Comparison of ENCODE assay signal across 1 cellular context in the genomic region with DNA sequence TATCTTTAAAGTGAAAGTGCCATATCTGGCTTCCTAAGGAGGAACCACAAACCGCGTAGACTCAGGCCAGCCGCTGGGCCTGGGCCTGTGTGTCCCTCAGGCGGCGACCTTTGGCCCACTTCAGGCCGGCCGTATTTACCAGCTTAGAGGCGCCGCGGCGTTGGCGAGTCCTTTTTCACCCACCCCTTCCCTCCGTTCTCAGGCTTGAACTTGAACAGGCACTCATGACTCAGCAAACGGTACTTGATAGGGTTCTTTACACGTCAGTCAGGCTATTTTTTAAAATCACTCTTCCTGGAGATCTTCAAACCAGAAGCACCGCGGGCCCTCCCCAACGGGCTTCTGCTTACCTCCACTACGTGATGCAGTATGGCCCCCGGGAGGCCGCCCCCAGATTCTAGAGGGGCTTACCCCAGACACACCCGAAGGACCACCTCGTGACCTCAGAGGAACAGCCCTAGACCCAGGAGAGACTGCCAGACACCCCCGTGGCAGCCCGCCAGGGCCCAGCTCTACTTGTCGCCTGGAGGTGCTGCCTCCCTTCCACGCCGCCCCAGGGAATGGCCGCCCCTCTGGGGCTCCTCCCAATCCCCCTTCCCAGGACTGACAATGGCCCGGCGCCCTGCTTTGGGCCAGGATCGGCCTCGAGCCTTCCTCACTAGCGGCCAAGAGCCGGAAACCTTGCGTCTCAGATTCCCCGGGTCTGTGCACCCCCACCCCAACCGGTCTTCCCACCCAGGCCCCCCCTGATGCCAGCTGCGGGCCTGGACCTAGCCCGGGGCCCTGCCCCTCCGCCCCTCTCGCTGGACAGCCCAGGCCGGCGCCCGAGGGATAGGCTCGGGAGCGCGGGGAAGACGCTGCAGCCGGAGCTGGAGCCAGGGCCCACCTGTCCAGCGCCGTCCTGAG.
TF ChIP-seq lines count a peak whose summit lies in the region.

No MANE protein-coding gene starts in this region.

TF ChIP-seq in HepG2, 621 proteins besides CTCF, POLR2A, EP300 and RAD21 (continued from another document and continues in another):
- 0 out of 2 replicates have a peak, but pooled peaks have one; percentile 61 for TF ChIP-seq DZIP1 (CRISPR knock-in tag; IDR thresholded peaks at IDR 0.05)
- TF ChIP-seq GZF1 (CRISPR knock-in tag; IDR thresholded peaks at IDR 0.05) = peak; percentile 100
- TF ChIP-seq NCOA5 (CRISPR knock-in tag; IDR thresholded peaks at IDR 0.05) = no peak
- no peak for TF ChIP-seq ZBTB43 (CRISPR knock-in tag; conservative IDR thresholded peaks at IDR 0.05)
- no peak for TF ChIP-seq SRSF4 (IDR thresholded peaks at IDR 0.05; ENCODE audit: low read depth, low read length, poor library complexity, severe bottlenecking)
- TF ChIP-seq ZNF296 (CRISPR knock-in tag; conservative IDR thresholded peaks at IDR 0.05) = no peak
- TF ChIP-seq PHB2 (IDR thresholded peaks at IDR 0.05; ENCODE audit: partially characterized antibody) = no peak
- TF ChIP-seq RFX3 (CRISPR knock-in tag; IDR thresholded peaks at IDR 0.05) = no peak
- no peak for TF ChIP-seq SRSF9 (IDR thresholded peaks at IDR 0.05; ENCODE audit: borderline replicate concordance, insufficient read depth, low read depth, low read length, poor library complexity, severe bottlenecking)
- TF ChIP-seq SNAPC2 (CRISPR knock-in tag; IDR thresholded peaks at IDR 0.05) = no peak
- no peak for TF ChIP-seq ZNF20 (CRISPR knock-in tag; IDR thresholded peaks at IDR 0.05)
- peak; percentile 75 for TF ChIP-seq SALL1 (CRISPR knock-in tag; IDR thresholded peaks at IDR 0.05)
- 0 out of 2 replicates have a peak, but pooled peaks have one; percentile 39 for TF ChIP-seq FOXC1 (CRISPR knock-in tag; IDR thresholded peaks at IDR 0.05; ENCODE audit: borderline replicate concordance)
- peak; percentile 26; the same call in 1 of the 2 replicates for TF ChIP-seq MIER2 (CRISPR knock-in tag; IDR thresholded peaks at IDR 0.05)
- no peak for TF ChIP-seq ZNF484 (CRISPR knock-in tag; IDR thresholded peaks at IDR 0.05; ENCODE audit: borderline replicate concordance, low read depth)
- peak; percentile 49; the same call in 1 of the 2 replicates for TF ChIP-seq ZBTB7B (CRISPR knock-in tag; IDR thresholded peaks at IDR 0.05)
- TF ChIP-seq CBX5 (CRISPR knock-in tag; IDR thresholded peaks at IDR 0.05; ENCODE audit: borderline replicate concordance) = peak; percentile 57; the same call in 1 of the 2 replicates
- TF ChIP-seq ZGPAT (CRISPR knock-in tag; IDR thresholded peaks at IDR 0.05) = peak; percentile 62; the same call in 1 of the 2 replicates
- TF ChIP-seq HOXA9 (CRISPR knock-in tag; IDR thresholded peaks at IDR 0.05; ENCODE audit: borderline replicate concordance) = no peak
- TF ChIP-seq ZNF747 (CRISPR knock-in tag; IDR thresholded peaks at IDR 0.05; ENCODE audit: borderline replicate concordance) = no peak
- peak; percentile 45; the same call in 1 of the 2 replicates for TF ChIP-seq MEIS2 (CRISPR knock-in tag; IDR thresholded peaks at IDR 0.05)
- TF ChIP-seq, protein P1, sequence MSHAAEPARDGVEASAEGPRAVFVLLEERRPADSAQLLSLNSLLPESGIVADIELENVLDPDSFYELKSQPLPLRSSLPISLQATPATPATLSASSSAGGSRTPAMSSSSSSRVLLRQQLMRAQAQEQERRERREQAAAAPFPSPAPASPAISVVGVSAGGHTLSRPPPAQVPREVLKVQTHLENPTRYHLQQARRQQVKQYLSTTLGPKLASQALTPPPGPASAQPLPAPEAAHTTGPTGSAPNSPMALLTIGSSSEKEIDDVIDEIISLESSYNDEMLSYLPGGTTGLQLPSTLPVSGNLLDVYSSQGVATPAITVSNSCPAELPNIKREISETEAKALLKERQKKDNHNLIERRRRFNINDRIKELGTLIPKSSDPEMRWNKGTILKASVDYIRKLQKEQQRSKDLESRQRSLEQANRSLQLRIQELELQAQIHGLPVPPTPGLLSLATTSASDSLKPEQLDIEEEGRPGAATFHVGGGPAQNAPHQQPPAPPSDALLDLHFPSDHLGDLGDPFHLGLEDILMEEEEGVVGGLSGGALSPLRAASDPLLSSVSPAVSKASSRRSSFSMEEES (CRISPR knock-in tag; IDR thresholded peaks at IDR 0.05) = 0 out of 2 replicates have a peak, but pooled peaks have one; percentile 22
- TF ChIP-seq, protein P2, sequence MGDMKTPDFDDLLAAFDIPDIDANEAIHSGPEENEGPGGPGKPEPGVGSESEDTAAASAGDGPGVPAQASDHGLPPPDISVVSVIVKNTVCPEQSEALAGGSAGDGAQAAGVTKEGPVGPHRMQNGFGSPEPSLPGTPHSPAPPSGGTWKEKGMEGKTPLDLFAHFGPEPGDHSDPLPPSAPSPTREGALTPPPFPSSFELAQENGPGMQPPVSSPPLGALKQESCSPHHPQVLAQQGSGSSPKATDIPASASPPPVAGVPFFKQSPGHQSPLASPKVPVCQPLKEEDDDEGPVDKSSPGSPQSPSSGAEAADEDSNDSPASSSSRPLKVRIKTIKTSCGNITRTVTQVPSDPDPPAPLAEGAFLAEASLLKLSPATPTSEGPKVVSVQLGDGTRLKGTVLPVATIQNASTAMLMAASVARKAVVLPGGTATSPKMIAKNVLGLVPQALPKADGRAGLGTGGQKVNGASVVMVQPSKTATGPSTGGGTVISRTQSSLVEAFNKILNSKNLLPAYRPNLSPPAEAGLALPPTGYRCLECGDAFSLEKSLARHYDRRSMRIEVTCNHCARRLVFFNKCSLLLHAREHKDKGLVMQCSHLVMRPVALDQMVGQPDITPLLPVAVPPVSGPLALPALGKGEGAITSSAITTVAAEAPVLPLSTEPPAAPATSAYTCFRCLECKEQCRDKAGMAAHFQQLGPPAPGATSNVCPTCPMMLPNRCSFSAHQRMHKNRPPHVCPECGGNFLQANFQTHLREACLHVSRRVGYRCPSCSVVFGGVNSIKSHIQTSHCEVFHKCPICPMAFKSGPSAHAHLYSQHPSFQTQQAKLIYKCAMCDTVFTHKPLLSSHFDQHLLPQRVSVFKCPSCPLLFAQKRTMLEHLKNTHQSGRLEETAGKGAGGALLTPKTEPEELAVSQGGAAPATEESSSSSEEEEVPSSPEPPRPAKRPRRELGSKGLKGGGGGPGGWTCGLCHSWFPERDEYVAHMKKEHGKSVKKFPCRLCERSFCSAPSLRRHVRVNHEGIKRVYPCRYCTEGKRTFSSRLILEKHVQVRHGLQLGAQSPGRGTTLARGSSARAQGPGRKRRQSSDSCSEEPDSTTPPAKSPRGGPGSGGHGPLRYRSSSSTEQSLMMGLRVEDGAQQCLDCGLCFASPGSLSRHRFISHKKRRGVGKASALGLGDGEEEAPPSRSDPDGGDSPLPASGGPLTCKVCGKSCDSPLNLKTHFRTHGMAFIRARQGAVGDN (CRISPR knock-in tag; IDR thresholded peaks at IDR 0.05) = peak; percentile 68
- peak; percentile 60; the same call in 1 of the 2 replicates for TF ChIP-seq ZNF792 (CRISPR knock-in tag; IDR thresholded peaks at IDR 0.05)
- TF ChIP-seq THRA (CRISPR knock-in tag; IDR thresholded peaks at IDR 0.05; ENCODE audit: borderline replicate concordance) = peak; percentile 71; the same call in 1 of the 2 replicates
- TF ChIP-seq SIN3A (IDR thresholded peaks at IDR 0.05; ENCODE audit: borderline replicate concordance, low read depth, low read length) = peak; percentile 32; the same call in 1 of the 2 replicates
- TF ChIP-seq GATAD2A (CRISPR knock-in tag; IDR thresholded peaks at IDR 0.05) = peak; percentile 81
- peak; percentile 62; the same call in 1 of the 2 replicates for TF ChIP-seq MXD3 (CRISPR knock-in tag; IDR thresholded peaks at IDR 0.05)
- TF ChIP-seq ZNF576 (CRISPR knock-in tag; IDR thresholded peaks at IDR 0.05) = no peak
- TF ChIP-seq SPEN (CRISPR knock-in tag; IDR thresholded peaks at IDR 0.05; ENCODE audit: low read depth) = peak; percentile 71
- TF ChIP-seq IRX3 (CRISPR knock-in tag; IDR thresholded peaks at IDR 0.05; ENCODE audit: borderline replicate concordance, low read depth) = no peak
- TF ChIP-seq GATAD1 (CRISPR knock-in tag; IDR thresholded peaks at IDR 0.05) = no peak
- TF ChIP-seq HINFP (CRISPR knock-in tag; IDR thresholded peaks at IDR 0.05; ENCODE audit: low read depth) = peak; percentile 67; the same call in 1 of the 2 replicates
- 0 out of 2 replicates have a peak, but pooled peaks have one; percentile 42 for TF ChIP-seq MEF2D (CRISPR knock-in tag; IDR thresholded peaks at IDR 0.05)
- peak; percentile 99 for TF ChIP-seq RXRA (CRISPR knock-in tag; IDR thresholded peaks at IDR 0.05)
- no peak for TF ChIP-seq KLF6 (CRISPR knock-in tag; IDR thresholded peaks at IDR 0.05)
